In the genomic region with DNA sequence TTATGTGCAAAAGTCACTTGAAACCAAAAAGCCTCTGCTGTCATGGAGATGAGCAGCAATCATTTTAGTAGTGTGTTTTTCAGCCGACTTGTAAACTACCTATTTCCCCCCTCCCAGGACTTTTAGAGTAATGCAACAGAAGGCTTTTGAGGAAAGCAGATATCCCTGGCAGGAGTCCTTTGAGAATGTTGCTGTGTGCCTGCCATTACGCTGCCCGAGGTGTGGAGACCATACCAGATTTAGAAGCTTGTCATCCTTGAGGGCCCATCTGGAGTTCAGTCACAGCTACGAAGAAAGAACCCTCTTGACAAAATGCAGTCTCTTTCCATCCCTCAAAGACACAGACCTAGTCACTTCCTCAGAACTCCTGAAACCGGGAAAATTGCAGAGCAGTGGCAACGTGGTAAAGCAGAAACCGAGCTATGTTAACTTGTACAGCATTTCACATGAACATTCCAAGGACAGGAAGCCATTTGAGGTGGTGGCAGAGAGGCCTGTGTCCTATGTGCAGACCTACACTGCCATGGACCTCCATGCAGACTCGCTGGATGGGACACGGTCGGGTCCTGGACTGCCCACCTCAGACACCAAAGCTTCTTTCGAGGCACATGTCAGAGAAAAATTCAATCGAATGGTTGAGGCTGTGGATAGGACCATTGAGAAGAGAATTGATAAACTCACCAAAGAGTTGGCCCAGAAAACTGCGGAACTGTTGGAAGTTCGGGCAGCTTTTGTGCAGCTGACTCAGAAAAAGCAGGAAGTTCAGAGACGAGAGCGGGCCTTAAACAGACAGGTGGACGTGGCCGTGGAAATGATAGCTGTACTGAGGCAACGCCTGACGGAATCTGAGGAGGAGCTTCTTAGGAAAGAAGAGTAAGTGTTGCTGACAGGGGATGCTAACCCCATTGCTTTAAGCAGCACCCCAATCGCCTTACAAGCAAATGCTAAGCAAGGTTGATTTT, we compare ENCODE assay signal across 20 cellular contexts. TPM values are rescaled to one million over a fixed set of nuclear protein-coding genes. Genes with fewer than 3 reads are reported as not detected.
"Had no signal": no experiment of that assay in that cellular context is flagged by ENCODE, and none has a peak within 500 bp of the region (broad histone marks: within the 10 kb centered on the region; RNA-seq: fewer than 3 reads in every experiment).

No MANE protein-coding gene starts in this region.

- H3K27me3 ChIP-seq: uterus had no signal

- H3K36me3 ChIP-seq: esophagus muscularis mucosa, gastroesophageal sphincter, transverse colon, uterus had no signal

- H3K4me1 ChIP-seq: uterus had no signal

- DNase-seq: activated B cell treated with CpG ODN at 0.5 μM for 24 hours; activated CD4-positive, alpha-beta memory T cell treated with anti-CD3 and anti-CD28 coated beads for 36 hours; activated CD4-positive, alpha-beta T cell treated with anti-CD3 and anti-CD28 coated beads for 4 hours; activated naive CD4-positive, alpha-beta T cell; activated naive CD8-positive, alpha-beta T cell treated with anti-CD3 and anti-CD28 coated beads, Interleukin-2, amount 10 ng/mL, durations not matched to agents 7 days and 5 days; activated T-cell treated with anti-CD3 and anti-CD28 coated beads for 4 hours; central memory CD4-positive, alpha-beta T cell; effector CD4-positive, alpha-beta T cell; left cardiac atrium; stimulated activated CD4-positive, alpha-beta T cell treated with anti-CD3 and anti-CD28 coated beads, Interleukin-2, amount 100 ng/mL, for 24 hours; stimulated activated naive CD4-positive, alpha-beta T cell treated with Interleukin-2 at 50 U/mL for 16 hours; transverse colon; uterus had no signal

- H3K4me3 ChIP-seq: coronary artery, esophagus muscularis mucosa, gastroesophageal sphincter, transverse colon, uterus had no signal

- H3K4me1 Mint-ChIP-seq: activated T-helper 17 cell treated with anti-CD3 and anti-CD28 coated beads, Interleukin-2, amount 50 U/mL, for 72 hours had no signal

- H3K9me3 ChIP-seq: esophagus muscularis mucosa, gastroesophageal sphincter, transverse colon, uterus had no signal

- H3K4me3 Mint-ChIP-seq: activated B cell treated with CpG ODN at 0.5 μM for 24 hours; activated CD4-positive, alpha-beta memory T cell treated with anti-CD3 and anti-CD28 coated beads for 36 hours; activated naive CD8-positive, alpha-beta T cell treated with anti-CD3 and anti-CD28 coated beads, Interleukin-2, amount 10 ng/mL, durations not matched to agents 7 days and 5 days had no signal

- H3K27ac Mint-ChIP-seq: activated B cell treated with CpG ODN at 0.5 μM for 24 hours; activated CD4-positive, alpha-beta memory T cell treated with anti-CD3 and anti-CD28 coated beads for 36 hours; activated naive CD8-positive, alpha-beta T cell treated with anti-CD3 and anti-CD28 coated beads, Interleukin-2, amount 10 ng/mL, durations not matched to agents 7 days and 5 days; activated T-helper 17 cell treated with anti-CD3 and anti-CD28 coated beads, Interleukin-2, amount 50 U/mL, for 72 hours; brain had no signal

- H3K9me3 Mint-ChIP-seq: activated B cell treated with CpG ODN at 0.5 μM for 24 hours; activated CD4-positive, alpha-beta memory T cell treated with anti-CD3 and anti-CD28 coated beads for 36 hours; activated naive CD8-positive, alpha-beta T cell treated with anti-CD3 and anti-CD28 coated beads, Interleukin-2, amount 10 ng/mL, durations not matched to agents 7 days and 5 days; activated T-helper 17 cell treated with anti-CD3 and anti-CD28 coated beads, Interleukin-2, amount 50 U/mL, for 72 hours; natural killer cell treated with Interleukin-12 subunit alpha and Interleukin-12 subunit beta and Interleukin-15 and Interleukin-18, amount 100 ng/mL, for 72 hours had no signal

- H3K27ac ChIP-seq: coronary artery, esophagus muscularis mucosa, gastroesophageal sphincter, transverse colon, uterus had no signal

- H3K36me3 Mint-ChIP-seq: activated CD4-positive, alpha-beta memory T cell treated with anti-CD3 and anti-CD28 coated beads for 36 hours; activated naive CD8-positive, alpha-beta T cell treated with anti-CD3 and anti-CD28 coated beads, Interleukin-2, amount 10 ng/mL, durations not matched to agents 7 days and 5 days; brain; natural killer cell treated with Interleukin-12 subunit alpha and Interleukin-12 subunit beta and Interleukin-15 and Interleukin-18, amount 100 ng/mL, for 72 hours had no signal

- ATAC-seq: activated T-helper 17 cell treated with anti-CD3 and anti-CD28 coated beads, Interleukin-2, amount 50 U/mL, for 72 hours; gastroesophageal sphincter; left cardiac atrium; natural killer cell treated with Interleukin-12 subunit alpha and Interleukin-12 subunit beta and Interleukin-15 and Interleukin-18, amount 100 ng/mL, for 72 hours had no signal

RNA-seq across cellular contexts. Expression of a gene that starts 2.2 kb away (rescaled TPM):
- total RNA-seq: activated B cell treated with CpG ODN at 0.5 μM for 24 hours, mesenteric fat pad, transverse colon had no signal
